Comparison of ENCODE assay signal across 25 cellular contexts in genomic region chr18:28922936-28923335, GRCh38.
"Had no signal": no experiment of that assay in that cellular context is flagged by ENCODE, and none has a peak within 500 bp of the region (broad histone marks: within the 10 kb centered on the region; RNA-seq: fewer than 3 reads in every experiment).

No MANE protein-coding gene starts in this region.

- H3K79me2 ChIP-seq: hepatocyte had no signal

- H3K27ac ChIP-seq: colonic mucosa, coronary artery, dorsolateral prefrontal cortex, epithelial cell of prostate, esophagus muscularis mucosa, esophagus squamous epithelium, foreskin keratinocyte, gastrocnemius medialis, gastroesophageal sphincter, heart left ventricle, heart right ventricle, hepatocyte had no signal

- H3K9me3 ChIP-seq: colonic mucosa, esophagus muscularis mucosa, esophagus squamous epithelium, gastrocnemius medialis, gastroesophageal sphincter, heart left ventricle, heart right ventricle had no signal

- H3K4me1 ChIP-seq: colonic mucosa, esophagus muscularis mucosa, esophagus squamous epithelium, foreskin keratinocyte, gastrocnemius medialis, gastroesophageal sphincter, heart left ventricle, heart right ventricle had no signal

- H2AFZ ChIP-seq: hepatocyte had no signal

- H3K4me2 ChIP-seq: hepatocyte had no signal

- H3K36me3 ChIP-seq: colonic mucosa, esophagus muscularis mucosa, esophagus squamous epithelium, gastrocnemius medialis, gastroesophageal sphincter, heart left ventricle, heart right ventricle had no signal

- DNase-seq: colonic mucosa; cortex of kidney; dermis blood vessel endothelial cell; dorsolateral prefrontal cortex; effector CD4-positive, alpha-beta T cell; effector CD8-positive, alpha-beta T cell; effector memory CD4-positive, alpha-beta T cell; effector memory CD8-positive, alpha-beta T cell; endodermal cell; esophagus squamous epithelium; foreskin fibroblast; foreskin keratinocyte; foreskin melanocyte; gastrocnemius medialis; glutamatergic neuron; head of caudate nucleus; heart left ventricle; heart right ventricle had no signal

- H3K4me3 ChIP-seq: colonic mucosa, coronary artery, dorsolateral prefrontal cortex, esophagus muscularis mucosa, esophagus squamous epithelium, gastrocnemius medialis, gastroesophageal sphincter, heart left ventricle, heart right ventricle, hepatocyte had no signal

- H3K27me3 ChIP-seq: colonic mucosa, dorsolateral prefrontal cortex, esophagus muscularis mucosa, esophagus squamous epithelium, foreskin keratinocyte, gastrocnemius medialis, gastroesophageal sphincter, heart left ventricle, heart right ventricle, hepatocyte had no signal

- FAIRE-seq: endothelial cell of umbilical vein had no signal

- ATAC-seq: effector memory CD8-positive, alpha-beta T cell; esophagus mucosa; foreskin keratinocyte; gastrocnemius medialis; gastroesophageal sphincter; heart left ventricle; heart right ventricle had no signal
